15 cellular contexts compared by ENCODE assay signal in the genomic region with DNA sequence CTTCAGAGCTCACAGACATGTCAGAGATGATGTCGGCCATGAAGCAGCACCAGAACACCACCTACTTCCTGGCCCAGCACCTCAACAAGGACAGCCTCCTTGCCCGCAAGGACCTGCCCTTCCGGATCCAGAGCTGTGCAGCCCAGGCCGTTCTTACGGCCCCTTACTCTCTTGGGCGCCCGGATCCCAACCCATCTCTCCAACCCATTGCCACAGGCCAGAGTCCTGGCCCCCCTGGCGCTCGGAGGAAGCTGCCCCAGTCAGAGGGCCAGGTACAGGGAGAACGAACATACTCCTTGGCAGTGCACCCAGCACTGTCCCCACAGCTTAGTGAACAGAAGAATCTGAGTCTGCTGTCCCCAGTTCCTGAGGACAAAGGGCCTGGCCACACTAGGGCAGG. TPM values are rescaled to one million over a fixed set of nuclear protein-coding genes. Genes with fewer than 3 reads are reported as not detected.
DNase-seq lines count a peak whose midpoint lies in the region; ATAC-seq and TF ChIP-seq lines count a peak whose summit lies in the region.
"Had no signal": no experiment of that assay in that cellular context is flagged by ENCODE, and none has a peak within 500 bp of the region (broad histone marks: within the 10 kb centered on the region; RNA-seq: fewer than 3 reads in every experiment).

No MANE protein-coding gene starts in this region.

- no peak overlapping the region for H3K18ac ChIP-seq in IMR-90 (ENCODE audit: low read depth, low read length)

- intact Hi-C loops in mammary epithelial cell (cut with micrococcal nuclease): no loop called here
- intact Hi-C loops in breast epithelium (cut with DNase I; ENCODE audit: low total_unique reads): no loop called here
- intact Hi-C loops in IMR-90 (cut with micrococcal nuclease): no loop called here

- TF ChIP-seq RAD21 in IMR-90 (IDR thresholded peaks at IDR 0.05; ENCODE audit: low read length): no peak

- H2AFZ ChIP-seq in mammary epithelial cell (ENCODE audit: low read depth, low read length): no peak overlapping the region
- peak overlapping the region; percentile 61 for H2AFZ ChIP-seq in IMR-90 (replicated peaks; ENCODE audit: low read length, poor library complexity)

- peak; percentile 17 for DNase-seq in mammary epithelial cell
- DNase-seq in breast epithelium (ENCODE audit: low spot score in 2 of 2): no peak
- DNase-seq in IMR-90: peak; percentile 31
- peak; percentile 37 for DNase-seq in kidney tubule cell (ENCODE audit: low spot score)
- DNase-seq in NCI-H524 (lab: John Stamatoyannopoulos, UW): no peak
- DNase-seq in KBM-7: no peak
- DNase-seq: Caco-2; CD4-positive, CD25-positive, alpha-beta regulatory T cell; CD8-positive, alpha-beta T cell; DMS153; DND-41 had no signal

- no peaks in the 10 kb centered on the region for H3K4me1 ChIP-seq in mammary epithelial cell (ENCODE audit: insufficient read depth, low read length)
- no peaks in the 10 kb centered on the region for H3K4me1 ChIP-seq in breast epithelium
- H3K4me1 ChIP-seq in IMR-90 (ENCODE audit: control insufficient read depth, insufficient read depth, low read length): no peaks in the 10 kb centered on the region
- H3K4me1 ChIP-seq: BLaER1, Caco-2 had no signal

- no peaks in the 10 kb centered on the region for H4K20me1 ChIP-seq in mammary epithelial cell (ENCODE audit: insufficient read depth, low read length)
- no peaks in the 10 kb centered on the region for H4K20me1 ChIP-seq in IMR-90 (ENCODE audit: insufficient read depth, low read length)
- H4K20me1 ChIP-seq: BLaER1 had no signal

- H3K56ac ChIP-seq in IMR-90 (ENCODE audit: extremely low read depth, insufficient read depth, low read length): no peak overlapping the region

- H3K9ac ChIP-seq in mammary epithelial cell (ENCODE audit: insufficient read depth, low read length): no peak overlapping the region
- no peak overlapping the region for H3K9ac ChIP-seq in IMR-90 (ENCODE audit: low read depth, low read length)
- H3K9ac ChIP-seq: BLaER1 had no signal

- H3K23ac ChIP-seq in IMR-90 (ENCODE audit: low read depth, low read length): no peak overlapping the region

- no peak overlapping the region for H4K5ac ChIP-seq in IMR-90 (ENCODE audit: low read depth, low read length)

- H3K27me3 ChIP-seq in mammary epithelial cell (ENCODE audit: insufficient read depth, low read length) (no peaks in the 10 kb centered on the region), breast epithelium (peaks cover 0 to 68% of the 10 kb centered on the region in 2 donors), IMR-90 (ENCODE audit: control insufficient read depth, insufficient read depth, low read length) (no peaks in the 10 kb centered on the region; the same call in none of the 2 replicates)

- H3K9me3 ChIP-seq in mammary epithelial cell (replicated peaks; ENCODE audit: insufficient read depth, low read length) (no peaks in the 10 kb centered on the region), breast epithelium (no peaks in the 10 kb centered on the region), IMR-90 (ENCODE audit: control insufficient read depth, insufficient read depth, low read length) (no peaks in the 10 kb centered on the region)
- H3K9me3 ChIP-seq: BLaER1, Caco-2 had no signal

- no peak for TF ChIP-seq CTCF in mammary epithelial cell (conservative IDR thresholded peaks at IDR 0.05 in 1 of 2, IDR thresholded peaks at IDR 0.05 in 1 of 2; ENCODE audit: extremely low read depth in 1 of 2, insufficient read depth in 1 of 2, low read depth in 1 of 2, low read length in 2 of 2)
- TF ChIP-seq CTCF in breast epithelium (IDR thresholded peaks at IDR 0.05): no peak
- no peak for TF ChIP-seq CTCF in IMR-90 (conservative IDR thresholded peaks at IDR 0.05; ENCODE audit: low read depth, low read length)

- H2AK5ac ChIP-seq in IMR-90 (ENCODE audit: low read depth, low read length): no peak overlapping the region

- no peak overlapping the region for H4K91ac ChIP-seq in IMR-90 (ENCODE audit: insufficient read depth, low read depth, low read length)

- no peak overlapping the region for H3K4ac ChIP-seq in IMR-90 (ENCODE audit: low read depth, low read length)

- H3K79me2 ChIP-seq in mammary epithelial cell (ENCODE audit: insufficient read depth, low read length): no peaks in the 10 kb centered on the region

- H3K14ac ChIP-seq in IMR-90 (replicated peaks; ENCODE audit: low read depth, low read length): no peak overlapping the region

- no peak overlapping the region for H3K4me2 ChIP-seq in mammary epithelial cell (ENCODE audit: insufficient read depth, low read depth, low read length)
- H3K4me2 ChIP-seq in IMR-90 (ENCODE audit: low read depth, low read length): no peak overlapping the region
- H3K4me2 ChIP-seq: BLaER1 had no signal

- no peak overlapping the region for H2BK20ac ChIP-seq in IMR-90 (ENCODE audit: low read depth, low read length)

- in situ Hi-C loops in mammary epithelial cell (cut with MboI; ENCODE audit: low sequenced_read_pairs in 2 of 2) (no loop called here), IMR-90 (cut with MboI; ENCODE audit: low sequenced_read_pairs) (no loop called here), KBM-7 (cut with MboI; ENCODE audit: low pct_unique_long_range_greater_than_20kb, low sequenced_read_pairs) (no loop called here)

- H3K79me1 ChIP-seq in IMR-90 (ENCODE audit: low read depth in 1 of 2, low read length in 2 of 2): no peaks in the 10 kb centered on the region

- no peak for TF ChIP-seq POLR2A in breast epithelium (IDR thresholded peaks at IDR 0.05)
- TF ChIP-seq POLR2A in IMR-90 (IDR thresholded peaks at IDR 0.05; ENCODE audit: low read depth, low read length): no peak

- no peak overlapping the region for H4K8ac ChIP-seq in IMR-90 (ENCODE audit: low read depth in 2 of 2, low read length in 2 of 2)

- no peak overlapping the region for H2AK9ac ChIP-seq in IMR-90 (replicated peaks; ENCODE audit: low read depth, low read length, poor library complexity)

- BruUV-seq in mammary epithelial cell (replicated peaks; lab: Mats Ljungman, UMichigan): no TSS peak
- BruUV-seq in IMR-90 (replicated peaks; lab: Mats Ljungman, UMichigan): no TSS peak

- H2BK120ac ChIP-seq in IMR-90 (ENCODE audit: low read depth, low read length): no peak overlapping the region

- WGBS in mammary epithelial cell (ENCODE audit: low coverage, missing lambda C conversion rate): 91% methylated on average over 8 of the region's 10 CpGs
- 93% methylated on average over 5 of the region's 10 CpGs; no CpG with 5 or more reads in 1 of the 2 experiments for WGBS in IMR-90 (ENCODE audit: extremely low coverage in 2 of 2, insufficient read length in 1 of 2), 2 experiments

- dilution Hi-C loops in mammary epithelial cell (cut with HindIII; ENCODE audit: low sequenced_read_pairs) (loop anchor here (5.0 kb wide), 1 partner anchor 73 kb away; no protein-coding TSS in a partner anchor), IMR-90 (cut with HindIII; ENCODE audit: low sequenced_read_pairs, unreplicated experiment) (no loop called here)

- POLR2A ChIA-PET in IMR-90 (lab: Charles Lee; ENCODE audit: unreplicated experiment): no interaction called here

- H2BK15ac ChIP-seq in IMR-90 (ENCODE audit: low read depth, low read length): no peak overlapping the region

- no peak overlapping the region for H3K27ac ChIP-seq in mammary epithelial cell (ENCODE audit: insufficient read depth, low read depth, low read length)
- H3K27ac ChIP-seq in breast epithelium: no peak overlapping the region
- H3K27ac ChIP-seq in IMR-90 (ENCODE audit: insufficient read depth, low read length): no peak overlapping the region
- H3K27ac ChIP-seq: 22Rv1, BLaER1, C4-2B had no signal

- H3K36me3 ChIP-seq in mammary epithelial cell (ENCODE audit: insufficient read depth, low read length): no peaks in the 10 kb centered on the region
- no peaks in the 10 kb centered on the region for H3K36me3 ChIP-seq in breast epithelium
- no peaks in the 10 kb centered on the region for H3K36me3 ChIP-seq in IMR-90 (ENCODE audit: control insufficient read depth, insufficient read depth, low read length)
- H3K36me3 ChIP-seq: BLaER1 had no signal

- H3K4me3 ChIP-seq in mammary epithelial cell (replicated peaks in 1 of 3; ENCODE audit: insufficient read depth in 1 of 3, low read depth in 2 of 3, low read length in 3 of 3): no peak overlapping the region
- no peak overlapping the region for H3K4me3 ChIP-seq in breast epithelium
- H3K4me3 ChIP-seq in IMR-90 (ENCODE audit: insufficient read depth, low read depth, low read length): no peak overlapping the region
- H3K4me3 ChIP-seq: BLaER1 had no signal

- no peak for ATAC-seq in IMR-90 (ENCODE audit: low read depth)
- ATAC-seq: CD8-positive, alpha-beta T cell; HCT116 had no signal

- CTCF ChIA-PET in mammary epithelial cell (lab: Charles Lee; ENCODE audit: low non-redundant PET): no interaction called here
- CTCF ChIA-PET in IMR-90 (lab: Yijun Ruan, JAX): no interaction called here

- no peaks in the 10 kb centered on the region for H3K9me1 ChIP-seq in IMR-90 (ENCODE audit: insufficient read depth, low read length)

- no peak overlapping the region for H2BK5ac ChIP-seq in IMR-90 (ENCODE audit: low read depth, low read length, poor library complexity, severe bottlenecking)

TF ChIP-seq in IMR-90, 13 proteins besides CTCF, POLR2A, EP300 and RAD21 (continues in another document):
- TF ChIP-seq BHLHE40 (IDR thresholded peaks at IDR 0.05; ENCODE audit: low read depth, low read length) (no peak), FOS (IDR thresholded peaks at IDR 0.05; ENCODE audit: low read depth, low read length) (no peak), CHD1 (IDR thresholded peaks at IDR 0.05; ENCODE audit: low read depth, low read length) (no peak), RCOR1 (IDR thresholded peaks at IDR 0.05; ENCODE audit: insufficient replicate concordance, low read length) (no peak), MAZ (IDR thresholded peaks at IDR 0.05; ENCODE audit: borderline replicate concordance, low read depth, low read length) (no peak), NFE2L2 (IDR thresholded peaks at IDR 0.05; ENCODE audit: low read depth, low read length) (no peak)
- TF ChIP-seq, protein P1, sequence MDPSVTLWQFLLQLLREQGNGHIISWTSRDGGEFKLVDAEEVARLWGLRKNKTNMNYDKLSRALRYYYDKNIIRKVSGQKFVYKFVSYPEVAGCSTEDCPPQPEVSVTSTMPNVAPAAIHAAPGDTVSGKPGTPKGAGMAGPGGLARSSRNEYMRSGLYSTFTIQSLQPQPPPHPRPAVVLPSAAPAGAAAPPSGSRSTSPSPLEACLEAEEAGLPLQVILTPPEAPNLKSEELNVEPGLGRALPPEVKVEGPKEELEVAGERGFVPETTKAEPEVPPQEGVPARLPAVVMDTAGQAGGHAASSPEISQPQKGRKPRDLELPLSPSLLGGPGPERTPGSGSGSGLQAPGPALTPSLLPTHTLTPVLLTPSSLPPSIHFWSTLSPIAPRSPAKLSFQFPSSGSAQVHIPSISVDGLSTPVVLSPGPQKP (IDR thresholded peaks at IDR 0.05; ENCODE audit: borderline replicate concordance, low read depth, low read length): no peak

RNA-seq across cellular contexts. Expression of gene PRPS1, which starts 27.9 kb away (rescaled TPM):
- 10 to 100 TPM; 23.2 to 34.1 TPM for total RNA-seq in mammary epithelial cell
- polyA plus RNA-seq in mammary epithelial cell: 34.6 TPM
- 42.5 TPM for polyA minus RNA-seq in mammary epithelial cell
- 10 to 100 TPM; 19.3 to 24.9 (median 20.8) TPM for total RNA-seq in breast epithelium
- 137 and 162 TPM in 2 replicates for total RNA-seq in IMR-90 (2012; rRNA removed)
- 113 and 118 TPM in 2 replicates for polyA plus RNA-seq in IMR-90 (2012; rRNA removed)
- polyA plus RNA-seq in IMR-90 (2012; cell fraction: cytosol; rRNA removed): 38.7 and 103 TPM in 2 replicates
- polyA plus RNA-seq in IMR-90 (2012; cell fraction: nucleus; rRNA removed; ENCODE audit: low replicate concordance): 19.0 and 61.9 TPM in 2 replicates

Comparison
In these comparisons a context has a peak if more than half of its experiments do, and no peak if none do; other contexts are left out.
1. DNase-seq: peak in mammary epithelial cell (single experiment), IMR-90 (single experiment) and kidney tubule cell (single experiment); none in breast epithelium (0 of 2), NCI-H524 (0 of 2) and KBM-7 (single experiment).